16 cellular contexts compared by ENCODE assay signal in genomic region chr13:62997038-62997619, GRCh38.
"Had no signal": no experiment of that assay in that cellular context is flagged by ENCODE, and none has a peak within 500 bp of the region (broad histone marks: within the 10 kb centered on the region; RNA-seq: fewer than 3 reads in every experiment).

No MANE protein-coding gene starts in this region.

- H3K27ac ChIP-seq: tibial artery, VCaP had no signal

- H3K27ac Mint-ChIP-seq: activated CD8-positive, alpha-beta memory T cell treated with anti-CD3 and anti-CD28 coated beads, Interleukin-2, amount 10 ng/mL, durations not matched to agents 7 days and 5 days; activated naive CD4-positive, alpha-beta T cell treated with anti-CD3 and anti-CD28 coated beads, Interleukin-2, amount 10 ng/mL, durations not matched to agents 7 days and 5 days; activated T-helper 2 cell treated with anti-CD3 and anti-CD28 coated beads, Interferon-gamma antibody, Interleukin-2, Interleukin-4, amounts not matched to agents 10 μg/mL and 5 μg/mL and 100 μg/mL, durations not matched to agents 14 hours and 24 hours and 36 hours; dendritic cell treated with granulocyte-macrophage colony-stimulating factor and Interleukin-4, amounts not matched to agents 40 ng/mL and 50 ng/mL, for 4 days; naive B cell; stimulated activated memory B cell treated with anti-CD40 and anti-IgM and Interleukin-4, amounts not matched to agents 10 μg/mL and 1 μg/mL and 100 μg/mL, for 72 hours had no signal

- H3K4me3 ChIP-seq: lung, tibial artery had no signal

- H3K4me1 ChIP-seq: tibial artery had no signal

- H3K27me3 Mint-ChIP-seq: activated CD8-positive, alpha-beta memory T cell treated with anti-CD3 and anti-CD28 coated beads, Interleukin-2, amount 10 ng/mL, durations not matched to agents 7 days and 5 days; activated naive CD4-positive, alpha-beta T cell treated with anti-CD3 and anti-CD28 coated beads, Interleukin-2, amount 10 ng/mL, durations not matched to agents 7 days and 5 days; dendritic cell treated with granulocyte-macrophage colony-stimulating factor and Interleukin-4, amounts not matched to agents 40 ng/mL and 50 ng/mL, for 4 days; naive B cell; stimulated activated memory B cell treated with anti-CD40 and anti-IgM and Interleukin-4, amounts not matched to agents 10 μg/mL and 1 μg/mL and 100 μg/mL, for 72 hours had no signal

- H3K36me3 Mint-ChIP-seq: activated CD8-positive, alpha-beta memory T cell treated with anti-CD3 and anti-CD28 coated beads, Interleukin-2, amount 10 ng/mL, durations not matched to agents 7 days and 5 days; activated naive CD4-positive, alpha-beta T cell treated with anti-CD3 and anti-CD28 coated beads, Interleukin-2, amount 10 ng/mL, durations not matched to agents 7 days and 5 days; naive B cell; stimulated activated memory B cell treated with anti-CD40 and anti-IgM and Interleukin-4, amounts not matched to agents 10 μg/mL and 1 μg/mL and 100 μg/mL, for 72 hours had no signal

- ATAC-seq: activated CD8-positive, alpha-beta memory T cell treated with anti-CD3 and anti-CD28 coated beads, Interleukin-2, amount 10 ng/mL, durations not matched to agents 7 days and 5 days; stimulated activated memory B cell treated with anti-CD40 and anti-IgM and Interleukin-4, amounts not matched to agents 10 μg/mL and 1 μg/mL and 100 μg/mL, for 72 hours had no signal

- H3K4me1 Mint-ChIP-seq: activated CD8-positive, alpha-beta memory T cell treated with anti-CD3 and anti-CD28 coated beads, Interleukin-2, amount 10 ng/mL, durations not matched to agents 7 days and 5 days; activated naive CD4-positive, alpha-beta T cell treated with anti-CD3 and anti-CD28 coated beads, Interleukin-2, amount 10 ng/mL, durations not matched to agents 7 days and 5 days; naive B cell; stimulated activated memory B cell treated with anti-CD40 and anti-IgM and Interleukin-4, amounts not matched to agents 10 μg/mL and 1 μg/mL and 100 μg/mL, for 72 hours had no signal

- H3K36me3 ChIP-seq: tibial artery had no signal

- H3K27me3 ChIP-seq: tibial artery had no signal

- H3K4me3 Mint-ChIP-seq: activated CD8-positive, alpha-beta memory T cell treated with anti-CD3 and anti-CD28 coated beads, Interleukin-2, amount 10 ng/mL, durations not matched to agents 7 days and 5 days; activated naive CD4-positive, alpha-beta T cell treated with anti-CD3 and anti-CD28 coated beads, Interleukin-2, amount 10 ng/mL, durations not matched to agents 7 days and 5 days; dendritic cell treated with granulocyte-macrophage colony-stimulating factor and Interleukin-4, amounts not matched to agents 40 ng/mL and 50 ng/mL, for 4 days; naive B cell; stimulated activated memory B cell treated with anti-CD40 and anti-IgM and Interleukin-4, amounts not matched to agents 10 μg/mL and 1 μg/mL and 100 μg/mL, for 72 hours had no signal

- DNase-seq: activated CD4-positive, alpha-beta T cell treated with anti-CD3 and anti-CD28 coated beads for 1 hour; activated CD4-positive, alpha-beta T cell treated with anti-CD3 and anti-CD28 coated beads, Interleukin-2, amount 50 U/mL, for 4 hours; activated CD8-positive, alpha-beta memory T cell treated with anti-CD3 and anti-CD28 coated beads, Interleukin-2, amount 10 ng/mL, durations not matched to agents 7 days and 5 days; activated naive CD4-positive, alpha-beta T cell treated with anti-CD3 and anti-CD28 coated beads, Interleukin-2, amount 10 ng/mL, durations not matched to agents 7 days and 5 days; activated T-cell treated with anti-CD3 and anti-CD28 coated beads, Interleukin-2, amount 50 U/mL, for 1 hour; effector memory CD4-positive, alpha-beta T cell; head of caudate nucleus; naive B cell; stimulated activated CD4-positive, alpha-beta T cell treated with anti-CD3 and anti-CD28 coated beads, Interleukin-2, amount 100 ng/mL, for 48 hours; T1000; tibial artery had no signal
